25 cellular contexts compared by ENCODE assay signal in genomic region chr1:59396387-59396786, GRCh38.
"Had no signal": no experiment of that assay in that cellular context is flagged by ENCODE, and none has a peak within 500 bp of the region (broad histone marks: within the 10 kb centered on the region; RNA-seq: fewer than 3 reads in every experiment).

No MANE protein-coding gene starts in this region.

- H3K27me3 ChIP-seq: breast epithelium, esophagus squamous epithelium, right atrium auricular region, upper lobe of left lung had no signal

- H3K9me3 ChIP-seq: breast epithelium, esophagus squamous epithelium, right atrium auricular region, upper lobe of left lung had no signal

- DNase-seq: activated CD4-positive, alpha-beta T cell treated with anti-CD3 and anti-CD28 coated beads, Interleukin-2, amount 50 U/mL, for 4 hours; activated naive CD4-positive, alpha-beta T cell treated with Interleukin-2 at 50 U/mL for 16 hours; anterior cingulate cortex; cerebellar nuclear complex; effector CD8-positive, alpha-beta T cell; esophagus squamous epithelium; glutamatergic neuron; kidney glomerular epithelial cell; left ventricle myocardium superior; mesendoderm; nephron progenitor cell; occipital lobe; stimulated activated CD4-positive, alpha-beta T cell treated with anti-CD3 and anti-CD28 coated beads, Interleukin-15, amount 100 ng/mL, for 24 hours; stimulated activated CD4-positive, alpha-beta T cell treated with anti-CD3 and anti-CD28 coated beads, Interleukin-4, amount 100 ng/mL, for 4 hours; stimulated activated CD8-positive, alpha-beta memory T cell treated with anti-CD3 and anti-CD28 coated beads, Interleukin-4, amount 100 ng/mL, for 48 hours; stimulated activated naive CD4-positive, alpha-beta T cell treated with Interleukin-2 at 50 U/mL for 16 hours; T-helper 17 cell; upper lobe of left lung had no signal

- H3K27ac ChIP-seq: breast epithelium, esophagus squamous epithelium, right atrium auricular region, skin epidermis, upper lobe of left lung had no signal

- H3K36me3 ChIP-seq: breast epithelium, esophagus squamous epithelium, right atrium auricular region, upper lobe of left lung had no signal

- ATAC-seq: activated CD4-positive, CD25-positive, alpha-beta regulatory T cell treated with anti-CD3 and anti-CD28 coated beads, Interleukin-2, amount 50 U/mL, for 24 hours; activated T-helper 17 cell treated with anti-CD3 and anti-CD28 coated beads, Interleukin-2, amount 50 U/mL, for 72 hours; left ventricle myocardium superior; T-helper 17 cell had no signal

- H3K4me3 ChIP-seq: breast epithelium, esophagus squamous epithelium, right atrium auricular region, skin epidermis, upper lobe of left lung had no signal

- FAIRE-seq: endothelial cell of umbilical vein, TTC549 had no signal
